ENCODE assay signal across 10 cellular contexts in the genomic region with DNA sequence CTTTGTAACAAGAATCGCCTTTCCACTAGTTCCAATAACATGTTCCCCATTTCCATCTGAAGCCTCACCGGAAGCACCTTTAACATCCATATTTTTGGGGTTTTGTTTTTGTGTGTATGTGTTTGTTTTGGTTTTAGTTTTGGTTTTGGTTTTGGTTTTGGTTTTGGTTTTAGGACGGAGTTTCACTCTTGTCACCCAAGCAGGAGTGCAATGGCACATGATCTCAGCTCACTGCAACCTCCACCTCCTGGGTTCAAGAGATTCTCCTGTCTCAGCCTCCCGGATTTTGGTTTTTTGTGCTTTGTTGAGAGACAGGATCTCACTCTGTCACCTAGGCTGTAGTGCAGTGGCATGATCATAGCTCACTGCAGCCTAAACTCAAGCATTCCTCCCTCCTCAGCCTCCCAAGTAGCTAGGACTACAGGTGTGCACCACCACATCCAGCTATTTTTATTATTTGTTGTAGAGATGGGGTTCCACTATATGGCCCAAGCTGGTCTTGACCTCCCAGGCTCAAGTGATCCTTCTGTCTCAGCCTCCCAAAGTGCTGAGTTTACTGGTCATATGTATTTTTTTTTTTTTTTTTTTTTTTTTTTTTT. TPM values are rescaled to one million over a fixed set of nuclear protein-coding genes. Genes with fewer than 3 reads are reported as not detected.
DNase-seq lines count a peak whose midpoint lies in the region; ATAC-seq and TF ChIP-seq lines count a peak whose summit lies in the region.
"Had no signal": no experiment of that assay in that cellular context is flagged by ENCODE, and none has a peak within 500 bp of the region (broad histone marks: within the 10 kb centered on the region; RNA-seq: fewer than 3 reads in every experiment).

No MANE protein-coding gene starts in this region.

- H2BK15ac ChIP-seq in mesendoderm (replicated peaks; ENCODE audit: low read depth) (no peak overlapping the region), neuronal stem cell (ENCODE audit: low read length) (no peak overlapping the region)

- H3K9me3 ChIP-seq in neuronal stem cell (replicated peaks in 1 of 2; ENCODE audit: control insufficient read depth in 2 of 2, insufficient read depth in 1 of 2, low read depth in 1 of 2, low read length in 2 of 2) = peaks cover 0 to 4% of the 10 kb centered on the region in 2 donors

- no peak overlapping the region for H3K4me3 Mint-ChIP-seq in activated T-cell treated with anti-CD3 and anti-CD28 coated beads, Interleukin-2, amount 50 U/mL, for 24 hours
- H3K4me3 Mint-ChIP-seq in endothelial cell (ENCODE audit: unreplicated experiment) = no peak overlapping the region
- H3K4me3 Mint-ChIP-seq in stimulated activated naive B cell treated with anti-CD40 and anti-IgM and Interleukin-4, amounts not matched to agents 10 μg/mL and 1 μg/mL and 100 μg/mL, for 72 hours = peak overlapping the region; percentile 29 to 57

- H4K8ac ChIP-seq in mesendoderm (ENCODE audit: low read depth, low read length) = no peak overlapping the region
- no peak overlapping the region for H4K8ac ChIP-seq in neuronal stem cell (ENCODE audit: low read depth, low read length)

- H3K23ac ChIP-seq in mesendoderm (ENCODE audit: low read length) = no peak overlapping the region
- H3K23ac ChIP-seq in neuronal stem cell (ENCODE audit: low read depth, low read length, poor library complexity) = no peak overlapping the region

- H3K18ac ChIP-seq in mesendoderm (ENCODE audit: low read length) = no peak overlapping the region
- H3K18ac ChIP-seq in neuronal stem cell (ENCODE audit: low read length) = no peak overlapping the region

- no peaks in the 10 kb centered on the region for H3K36me3 Mint-ChIP-seq in activated T-cell treated with anti-CD3 and anti-CD28 coated beads, Interleukin-2, amount 50 U/mL, for 24 hours (ENCODE audit: low read depth)
- H3K36me3 Mint-ChIP-seq in endothelial cell (ENCODE audit: low read depth, unreplicated experiment) = peaks cover 14% of the 10 kb centered on the region
- no peaks in the 10 kb centered on the region for H3K36me3 Mint-ChIP-seq in stimulated activated naive B cell treated with anti-CD40 and anti-IgM and Interleukin-4, amounts not matched to agents 10 μg/mL and 1 μg/mL and 100 μg/mL, for 72 hours

- H3K79me2 ChIP-seq in mesendoderm (ENCODE audit: control insufficient read depth, insufficient read depth, low read length) = no peaks in the 10 kb centered on the region

- H3K27me3 Mint-ChIP-seq in activated T-cell treated with anti-CD3 and anti-CD28 coated beads, Interleukin-2, amount 50 U/mL, for 24 hours = no peaks in the 10 kb centered on the region
- peaks cover 7% of the 10 kb centered on the region for H3K27me3 Mint-ChIP-seq in endothelial cell (ENCODE audit: unreplicated experiment)
- no peaks in the 10 kb centered on the region for H3K27me3 Mint-ChIP-seq in stimulated activated naive B cell treated with anti-CD40 and anti-IgM and Interleukin-4, amounts not matched to agents 10 μg/mL and 1 μg/mL and 100 μg/mL, for 72 hours

- H3K56ac ChIP-seq in mesendoderm (ENCODE audit: low read length) = no peak overlapping the region

- H3K9ac ChIP-seq in mesendoderm (ENCODE audit: low read length) (no peak overlapping the region), neuronal stem cell (ENCODE audit: low read depth, low read length, poor library complexity) (no peak overlapping the region)
- H3K9ac ChIP-seq: GM23248 had no signal

- no peak overlapping the region for H2BK120ac ChIP-seq in mesendoderm (ENCODE audit: low read depth, low read length)
- no peak overlapping the region for H2BK120ac ChIP-seq in neuronal stem cell (ENCODE audit: low read depth, low read length)

- H3K4me2 ChIP-seq in mesendoderm (ENCODE audit: low read length) (no peak overlapping the region), neuronal stem cell (ENCODE audit: insufficient read depth, low read length, poor library complexity, severe bottlenecking) (no peak overlapping the region)

- peak overlapping the region; percentile 54 for H3K27ac Mint-ChIP-seq in activated T-cell treated with anti-CD3 and anti-CD28 coated beads, Interleukin-2, amount 50 U/mL, for 24 hours
- peak overlapping the region; percentile 25 for H3K27ac Mint-ChIP-seq in endothelial cell (ENCODE audit: unreplicated experiment)
- H3K27ac Mint-ChIP-seq in stimulated activated naive B cell treated with anti-CD40 and anti-IgM and Interleukin-4, amounts not matched to agents 10 μg/mL and 1 μg/mL and 100 μg/mL, for 72 hours = peak overlapping the region; percentile 59

- no peak overlapping the region for H2AFZ ChIP-seq in neuronal stem cell (ENCODE audit: low read length)
- H2AFZ ChIP-seq: GM23248 had no signal

- no peak overlapping the region for H3K14ac ChIP-seq in neuronal stem cell (ENCODE audit: low read length)

- H2BK5ac ChIP-seq in mesendoderm (ENCODE audit: low read length) (no peak overlapping the region), neuronal stem cell (ENCODE audit: low read length) (no peak overlapping the region)

- H3K4ac ChIP-seq in mesendoderm (ENCODE audit: low read depth, low read length) (no peak overlapping the region), neuronal stem cell (ENCODE audit: low read length) (no peak overlapping the region)

- no peak for ATAC-seq in stimulated activated naive B cell treated with anti-CD40 and anti-IgM and Interleukin-4, amounts not matched to agents 10 μg/mL and 1 μg/mL and 100 μg/mL, for 72 hours (replicated peaks)
- ATAC-seq in HG03095 (IDR thresholded peaks at IDR 0.05; ENCODE audit: unreplicated experiment) = no peak

- H2AK5ac ChIP-seq in mesendoderm (ENCODE audit: low read length) = no peak overlapping the region
- no peak overlapping the region for H2AK5ac ChIP-seq in neuronal stem cell (ENCODE audit: low read depth, low read length)

- TF ChIP-seq CTCF in endothelial cell (IDR thresholded peaks at IDR 0.05; ENCODE audit: unreplicated experiment) = no peak

- H3K27me3 ChIP-seq in mesendoderm (ENCODE audit: insufficient read depth, low read length, poor library complexity) (no peaks in the 10 kb centered on the region), neuronal stem cell (ENCODE audit: control insufficient read depth in 3 of 3, insufficient read depth in 3 of 3, low read depth in 1 of 3, low read length in 3 of 3) (no peaks in the 10 kb centered on the region)

- H3K4me3 ChIP-seq in mesendoderm (ENCODE audit: low read length) (no peak overlapping the region), neuronal stem cell (ENCODE audit: low read length in 2 of 2) (no peak overlapping the region)
- H3K4me3 ChIP-seq: GM23248, SK-N-MC had no signal

- peaks cover 17% of the 10 kb centered on the region for H3K4me1 Mint-ChIP-seq in activated T-cell treated with anti-CD3 and anti-CD28 coated beads, Interleukin-2, amount 50 U/mL, for 24 hours (ENCODE audit: low read depth)
- H3K4me1 Mint-ChIP-seq in endothelial cell (ENCODE audit: unreplicated experiment) = peaks cover 38% of the 10 kb centered on the region
- H3K4me1 Mint-ChIP-seq in stimulated activated naive B cell treated with anti-CD40 and anti-IgM and Interleukin-4, amounts not matched to agents 10 μg/mL and 1 μg/mL and 100 μg/mL, for 72 hours = peaks cover 5 to 7% of the 10 kb centered on the region in 2 donors

- H3K79me1 ChIP-seq in mesendoderm (ENCODE audit: low read length) = no peaks in the 10 kb centered on the region
- H3K79me1 ChIP-seq in neuronal stem cell (ENCODE audit: low read depth, low read length) = peaks cover 3% of the 10 kb centered on the region

- 100% methylated on average over 1 of the region's 4 CpGs for WGBS in mesendoderm (ENCODE audit: extremely low coverage, insufficient coverage, low lambda C conversion rate)
- no CpG with 5 or more reads among the region's 4 CpGs for WGBS in neuronal stem cell (ENCODE audit: extremely low coverage in 2 of 2, insufficient read length in 2 of 2, insufficient replicate concordance in 1 of 2), 2 donors

- H3K4me1 ChIP-seq in mesendoderm (ENCODE audit: control insufficient read depth, low read depth, low read length) (no peaks in the 10 kb centered on the region), neuronal stem cell (ENCODE audit: control insufficient read depth in 2 of 2, insufficient read depth in 1 of 2, low read depth in 1 of 2, low read length in 2 of 2) (peaks cover 0 to 7% of the 10 kb centered on the region in 2 donors)

- DNase-seq in activated T-cell treated with anti-CD3 and anti-CD28 coated beads, Interleukin-2, amount 50 U/mL, for 24 hours = no peak
- no peak for DNase-seq in activated T-cell treated with anti-CD3 and anti-CD28 coated beads, Interleukin-2, amount 50 U/mL, for 48 hours
- DNase-seq in OCI-M1 (lab: John Stamatoyannopoulos, UW) (peak; percentile 83), endothelial cell (ENCODE audit: low spot score) (no peak), mesendoderm (no peak), neuronal stem cell (ENCODE audit: low spot score) (no peak)
- DNase-seq in stimulated activated naive B cell treated with anti-CD40 and anti-IgM and Interleukin-4, amounts not matched to agents 10 μg/mL and 1 μg/mL and 100 μg/mL, for 72 hours = no peak
- DNase-seq: GM23248 had no signal

- no peaks in the 10 kb centered on the region for H3K9me3 Mint-ChIP-seq in activated T-cell treated with anti-CD3 and anti-CD28 coated beads, Interleukin-2, amount 50 U/mL, for 24 hours
- H3K9me3 Mint-ChIP-seq in endothelial cell (ENCODE audit: unreplicated experiment) = no peaks in the 10 kb centered on the region
- no peaks in the 10 kb centered on the region for H3K9me3 Mint-ChIP-seq in stimulated activated naive B cell treated with anti-CD40 and anti-IgM and Interleukin-4, amounts not matched to agents 10 μg/mL and 1 μg/mL and 100 μg/mL, for 72 hours

- no peak overlapping the region for H3K27ac ChIP-seq in mesendoderm (ENCODE audit: low read depth, low read length)
- no peak overlapping the region for H3K27ac ChIP-seq in neuronal stem cell (replicated peaks; ENCODE audit: low read length)
- H3K27ac ChIP-seq: GM23248, SK-N-MC had no signal

- no peak overlapping the region for H4K5ac ChIP-seq in mesendoderm (ENCODE audit: low read length)

- no peak overlapping the region for H2BK12ac ChIP-seq in neuronal stem cell (ENCODE audit: low read length)

- H3K36me3 ChIP-seq in mesendoderm (ENCODE audit: control insufficient read depth, insufficient read depth, low read length) = no peaks in the 10 kb centered on the region
- peaks cover 4 to 25% of the 10 kb centered on the region in 2 donors for H3K36me3 ChIP-seq in neuronal stem cell (replicated peaks in 1 of 2; ENCODE audit: control insufficient read depth in 2 of 2, insufficient read depth in 2 of 2, low read length in 2 of 2)

- H4K91ac ChIP-seq in neuronal stem cell (ENCODE audit: low read depth, low read length, poor library complexity) = no peak overlapping the region

RNA-seq across cellular contexts. Expression of a gene that starts 36.3 kb away (rescaled TPM):
- total RNA-seq in endothelial cell (ENCODE audit: unreplicated experiment) = 83.1 TPM
- 40.7 TPM for polyA plus RNA-seq in mesendoderm (2013, experiment 1 of 2)
- 39.8 TPM for polyA plus RNA-seq in mesendoderm (2013, experiment 2 of 2)
- polyA plus RNA-seq in neuronal stem cell (2013, experiment 1 of 2) = 24.7 TPM
- 25.4 TPM for polyA plus RNA-seq in neuronal stem cell (2013, experiment 2 of 2)

Comparison
In these comparisons a context has a peak if more than half of its experiments do, and no peak if none do; other contexts are left out.
1. H3K4me3 Mint-ChIP-seq: peak in stimulated activated naive B cell treated with anti-CD40 and anti-IgM and Interleukin-4, amounts not matched to agents 10 μg/mL and 1 μg/mL and 100 μg/mL, for 72 hours (2 of 2); none in activated T-cell treated with anti-CD3 and anti-CD28 coated beads, Interleukin-2, amount 50 U/mL, for 24 hours (single experiment) and endothelial cell (single experiment).
2. Peak in every context shown above with its lines, with median percentiles within 50 percentile points of each other: H3K27ac Mint-ChIP-seq.